ENCODE assay signal across 19 cellular contexts in the genomic region with DNA sequence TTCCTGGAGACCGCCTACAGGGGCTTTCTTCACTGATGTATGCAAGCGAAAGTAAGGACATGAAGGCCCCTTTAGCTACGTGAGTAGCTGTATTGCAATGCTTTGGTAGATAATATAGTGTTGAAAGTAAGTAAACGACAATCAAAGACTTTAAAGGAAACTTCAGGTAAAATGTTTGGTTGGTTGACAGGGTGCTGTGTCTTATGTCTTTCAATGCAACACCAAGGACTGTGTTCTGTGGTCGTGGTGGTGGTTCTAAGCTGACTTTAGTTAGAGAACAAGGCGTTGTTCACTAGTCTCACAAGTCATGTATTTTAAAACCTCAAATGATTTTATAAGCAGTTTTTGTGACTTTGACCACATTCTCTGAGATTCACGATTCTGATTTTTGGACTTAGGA. TPM values are rescaled to one million over a fixed set of nuclear protein-coding genes. Genes with fewer than 3 reads are reported as not detected.
DNase-seq lines count a peak whose midpoint lies in the region; ATAC-seq and TF ChIP-seq lines count a peak whose summit lies in the region.
"Had no signal": no experiment of that assay in that cellular context is flagged by ENCODE, and none has a peak within 500 bp of the region (broad histone marks: within the 10 kb centered on the region; RNA-seq: fewer than 3 reads in every experiment).

No MANE protein-coding gene starts in this region.

- DNase-seq in activated naive CD4-positive, alpha-beta T cell treated with anti-CD3 and anti-CD28 coated beads for 36 hours, result no peak
- DNase-seq in T-cell, result peak in 16 of 34 experiments; percentile 6 to 57 (median 24)
- no peak for DNase-seq in central memory CD8-positive, alpha-beta T cell (ENCODE audit: low spot score in 2 of 2)
- peak; percentile 15 for DNase-seq in stimulated activated naive CD8-positive, alpha-beta T cell treated with anti-CD3 and anti-CD28 coated beads, Interleukin-15, Interleukin-2, amounts not matched to agents 100 U/mL and 50 U/mL, for 24 hours
- no peak for DNase-seq in epidermal melanocyte (ENCODE audit: insufficient read length, low spot score)
- no peak for DNase-seq in colonic mucosa
- DNase-seq: DMS153, EL, Karpas-422, MM.1S, NCI-H1105 treated with DMSO at 0.1 percent for 48 hours, NCI-H187, NCI-H2171, NCI-H446 treated with DMSO at 0.1 percent for 48 hours, NCI-H774, PC-9 had no signal

- no peaks in the 10 kb centered on the region for H3K4me1 ChIP-seq in colonic mucosa

- H3K27me3 Mint-ChIP-seq in activated naive CD4-positive, alpha-beta T cell treated with anti-CD3 and anti-CD28 coated beads, Interleukin-2, amount 50 U/mL, for 24 hours, result no peaks in the 10 kb centered on the region
- no peaks in the 10 kb centered on the region for H3K27me3 Mint-ChIP-seq in activated naive CD4-positive, alpha-beta T cell treated with anti-CD3 and anti-CD28 coated beads for 36 hours (ENCODE audit: low read depth)
- H3K27me3 Mint-ChIP-seq in T-cell, result no peaks in the 10 kb centered on the region
- no peaks in the 10 kb centered on the region for H3K27me3 Mint-ChIP-seq in central memory CD8-positive, alpha-beta T cell
- H3K27me3 Mint-ChIP-seq: B cell had no signal

- no peak overlapping the region for H3K9ac ChIP-seq in colonic mucosa (ENCODE audit: low read depth in 2 of 2, low read length in 2 of 2)

- peak in 1 of 4 experiments; percentile 87 for ATAC-seq in T-cell (replicated peaks in 1 of 4)
- peak; percentile 34 for ATAC-seq in central memory CD8-positive, alpha-beta T cell (replicated peaks; ENCODE audit: extremely low read depth, poor library complexity, severe bottlenecking)
- peak; percentile 47 for ATAC-seq in stimulated activated naive CD8-positive, alpha-beta T cell treated with anti-CD3 and anti-CD28 coated beads, Interleukin-15, Interleukin-2, amounts not matched to agents 100 U/mL and 50 U/mL, for 24 hours
- ATAC-seq in activated CD4-positive, CD25-positive, alpha-beta regulatory T cell treated with anti-CD3 and anti-CD28 coated beads, Interleukin-2, amount 50 U/mL, for 24 hours, result no peak

- peak overlapping the region; percentile 41 for H3K27ac Mint-ChIP-seq in activated naive CD4-positive, alpha-beta T cell treated with anti-CD3 and anti-CD28 coated beads, Interleukin-2, amount 50 U/mL, for 24 hours
- no peak overlapping the region for H3K27ac Mint-ChIP-seq in activated naive CD4-positive, alpha-beta T cell treated with anti-CD3 and anti-CD28 coated beads for 36 hours
- peak overlapping the region; percentile 58 to 75 for H3K27ac Mint-ChIP-seq in T-cell
- no peak overlapping the region for H3K27ac Mint-ChIP-seq in central memory CD8-positive, alpha-beta T cell (ENCODE audit: low read depth)
- H3K27ac Mint-ChIP-seq: B cell had no signal

- H3K4me3 Mint-ChIP-seq in activated naive CD4-positive, alpha-beta T cell treated with anti-CD3 and anti-CD28 coated beads, Interleukin-2, amount 50 U/mL, for 24 hours, result no peak overlapping the region
- no peak overlapping the region for H3K4me3 Mint-ChIP-seq in activated naive CD4-positive, alpha-beta T cell treated with anti-CD3 and anti-CD28 coated beads for 36 hours
- H3K4me3 Mint-ChIP-seq in T-cell, result no peak overlapping the region
- H3K4me3 Mint-ChIP-seq in central memory CD8-positive, alpha-beta T cell, result no peak overlapping the region
- H3K4me3 Mint-ChIP-seq: B cell had no signal

- no peaks in the 10 kb centered on the region for H3K9me3 ChIP-seq in colonic mucosa

- CTCF ChIA-PET in activated naive CD4-positive, alpha-beta T cell treated with anti-CD3 and anti-CD28 coated beads for 36 hours (lab: Charles Lee), result interaction anchor here (1.0 to 1.4 kb wide), 3 partner anchors 9 to 116 kb away, joined by 4 to 9 read pairs (median 5); no protein-coding TSS in a partner anchor
- CTCF ChIA-PET in T-cell (lab: Charles Lee), result interaction anchor here in 1 of 2 donors (1.0 kb wide), 1 partner anchor 378 kb away, joined by 3 read pairs; no protein-coding TSS in a partner anchor

- H3K36me3 ChIP-seq in colonic mucosa, result no peaks in the 10 kb centered on the region

- H3K4me1 Mint-ChIP-seq in activated naive CD4-positive, alpha-beta T cell treated with anti-CD3 and anti-CD28 coated beads, Interleukin-2, amount 50 U/mL, for 24 hours, result peaks cover 57% of the 10 kb centered on the region
- peaks cover 45% of the 10 kb centered on the region for H3K4me1 Mint-ChIP-seq in activated naive CD4-positive, alpha-beta T cell treated with anti-CD3 and anti-CD28 coated beads for 36 hours (ENCODE audit: low read depth)
- H3K4me1 Mint-ChIP-seq in T-cell, result peaks cover 41 to 63% (median 61%) of the 10 kb centered on the region in 3 donors
- H3K4me1 Mint-ChIP-seq in central memory CD8-positive, alpha-beta T cell, result peaks cover 33% of the 10 kb centered on the region

- intact Hi-C loops in activated naive CD4-positive, alpha-beta T cell treated with anti-CD3 and anti-CD28 coated beads for 36 hours (cut with micrococcal nuclease), result no loop called here
- intact Hi-C loops in colonic mucosa (cut with DNase I), result no loop called here

- no peak for TF ChIP-seq CTCF in colonic mucosa (IDR thresholded peaks at IDR 0.05)

- peaks cover 16% of the 10 kb centered on the region for H3K36me3 Mint-ChIP-seq in activated naive CD4-positive, alpha-beta T cell treated with anti-CD3 and anti-CD28 coated beads, Interleukin-2, amount 50 U/mL, for 24 hours
- peaks cover 14% of the 10 kb centered on the region for H3K36me3 Mint-ChIP-seq in activated naive CD4-positive, alpha-beta T cell treated with anti-CD3 and anti-CD28 coated beads for 36 hours (ENCODE audit: low read depth)
- H3K36me3 Mint-ChIP-seq in T-cell, result peaks cover 65% of the 10 kb centered on the region
- H3K36me3 Mint-ChIP-seq in central memory CD8-positive, alpha-beta T cell (ENCODE audit: insufficient read depth), result peaks cover 47% of the 10 kb centered on the region

- H3K9me3 Mint-ChIP-seq in activated naive CD4-positive, alpha-beta T cell treated with anti-CD3 and anti-CD28 coated beads, Interleukin-2, amount 50 U/mL, for 24 hours, result no peaks in the 10 kb centered on the region
- H3K9me3 Mint-ChIP-seq in activated naive CD4-positive, alpha-beta T cell treated with anti-CD3 and anti-CD28 coated beads for 36 hours, result no peaks in the 10 kb centered on the region
- H3K9me3 Mint-ChIP-seq in T-cell, result no peaks in the 10 kb centered on the region
- no peaks in the 10 kb centered on the region for H3K9me3 Mint-ChIP-seq in central memory CD8-positive, alpha-beta T cell

- H3K27me3 ChIP-seq in colonic mucosa, result no peaks in the 10 kb centered on the region

- POLR2A ChIA-PET in T-cell (lab: Charles Lee), result interaction anchor here in 1 of 2 donors (0.6 to 1.2 kb wide), 2 partner anchors 14 to 22 kb away, joined by 3 to 4 read pairs; no protein-coding TSS in a partner anchor

- no peak overlapping the region for H3K4me3 ChIP-seq in colonic mucosa
- H3K4me3 ChIP-seq: PC-9 had no signal

- H3K27ac ChIP-seq in colonic mucosa, result no peak overlapping the region
- H3K27ac ChIP-seq: PC-9 had no signal

RNA-seq across cellular contexts. Expression of a gene that starts 58.0 kb away (rescaled TPM):
- total RNA-seq in activated naive CD4-positive, alpha-beta T cell treated with anti-CD3 and anti-CD28 coated beads for 36 hours, result 1 to 10 TPM; 1.2 to 1.7 TPM
- total RNA-seq in T-cell (1 to 10 TPM in 3 of 5 donors, under 1 TPM in 2; 0.25 to 2.4 (median 1.1) TPM), colonic mucosa (1 to 10 TPM in 1 of 2 donors, not detected in 1; 1.6 TPM)

Comparison
In these comparisons a context has a peak if more than half of its experiments do, and no peak if none do; other contexts are left out.
1. H3K27ac Mint-ChIP-seq: peak in activated naive CD4-positive, alpha-beta T cell treated with anti-CD3 and anti-CD28 coated beads, Interleukin-2, amount 50 U/mL, for 24 hours (single experiment) and T-cell (2 of 2); none in activated naive CD4-positive, alpha-beta T cell treated with anti-CD3 and anti-CD28 coated beads for 36 hours (single experiment) and central memory CD8-positive, alpha-beta T cell (single experiment).
2. ATAC-seq: peak in central memory CD8-positive, alpha-beta T cell (single experiment) and stimulated activated naive CD8-positive, alpha-beta T cell treated with anti-CD3 and anti-CD28 coated beads, Interleukin-15, Interleukin-2, amounts not matched to agents 100 U/mL and 50 U/mL, for 24 hours (single experiment); none in activated CD4-positive, CD25-positive, alpha-beta regulatory T cell treated with anti-CD3 and anti-CD28 coated beads, Interleukin-2, amount 50 U/mL, for 24 hours (0 of 2).